Comparison of ENCODE assay signal across 9 cellular contexts in the genomic region with DNA sequence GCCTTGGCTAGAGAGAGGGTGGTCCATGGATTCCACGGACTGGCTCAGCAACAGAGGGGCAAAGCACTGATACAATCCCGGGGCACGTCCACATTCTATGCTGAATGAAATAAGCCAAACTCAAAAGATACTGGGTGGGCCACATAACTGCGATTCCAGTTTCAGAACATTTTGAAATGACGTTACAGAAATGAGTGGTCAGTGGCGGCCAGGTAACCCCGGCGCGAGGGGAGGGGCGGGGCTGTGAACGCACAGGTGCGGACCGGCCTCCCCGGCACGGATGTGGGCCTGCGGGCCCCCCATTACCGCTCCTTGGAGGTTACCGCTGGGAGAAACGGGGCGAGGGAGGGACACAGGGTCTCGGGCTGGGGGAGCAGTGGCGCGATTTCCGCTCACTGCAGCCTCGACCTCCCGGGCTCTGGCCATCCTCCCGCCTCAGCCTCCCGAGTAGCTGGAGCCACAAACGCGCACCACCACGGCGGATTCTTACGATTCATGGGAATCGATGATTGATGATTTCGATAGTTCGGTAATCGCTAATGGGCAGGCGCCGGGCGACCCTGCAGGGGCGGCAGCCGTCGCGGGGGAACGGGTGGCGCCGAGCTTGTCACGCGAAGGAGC. TPM values are rescaled to one million over a fixed set of nuclear protein-coding genes. Genes with fewer than 3 reads are reported as not detected.
DNase-seq lines count a peak whose midpoint lies in the region; ATAC-seq and TF ChIP-seq lines count a peak whose summit lies in the region.
"Had no signal": no experiment of that assay in that cellular context is flagged by ENCODE, and none has a peak within 500 bp of the region (broad histone marks: within the 10 kb centered on the region; RNA-seq: fewer than 3 reads in every experiment).

No MANE protein-coding gene starts in this region.

- intact Hi-C loops in aorta (cut with DNase I), result loop anchor here in 1 of 2 donors (5.0 kb wide), 1 partner anchor 45 kb away; a partner anchor contains a TSS

- peaks cover 2% of the 10 kb centered on the region for H3K36me3 Mint-ChIP-seq in memory B cell

- H3K4me3 ChIP-seq in GM06990 (replicated peaks; ENCODE audit: low read depth, low read length), result peak overlapping the region; percentile 90
- peak overlapping the region; percentile 52 to 80 for H3K4me3 ChIP-seq in aorta (ENCODE audit: low read length in 2 of 2)

- peak overlapping the region; percentile 94 for H3K4me3 Mint-ChIP-seq in memory B cell

- H3K36me3 ChIP-seq in GM06990 (ENCODE audit: control insufficient read depth, insufficient read depth, low read length) (peaks cover 14% of the 10 kb centered on the region), aorta (ENCODE audit: control insufficient read depth in 1 of 2, insufficient read depth in 2 of 2, low read length in 1 of 2) (no peaks in the 10 kb centered on the region)

- H3K9me3 Mint-ChIP-seq in memory B cell, result no peaks in the 10 kb centered on the region

- peak overlapping the region; percentile 94 for H3K27ac Mint-ChIP-seq in memory B cell

- H3K27me3 Mint-ChIP-seq in memory B cell, result no peaks in the 10 kb centered on the region

- H3K27ac ChIP-seq in aorta (ENCODE audit: low read depth in 1 of 2, low read length in 2 of 2), result no peak overlapping the region

- peaks cover 20% of the 10 kb centered on the region for H3K4me1 Mint-ChIP-seq in memory B cell

- WGBS in aorta, 2 donors, result 1% methylated on average over 46 to 49 of the region's 49 CpGs

- ATAC-seq in HG03354 (IDR thresholded peaks at IDR 0.05; ENCODE audit: poor library complexity, severe bottlenecking, unreplicated experiment) (peak; percentile 11), memory B cell (ENCODE audit: low read depth) (no peak), aorta (ENCODE audit: low FRiP score) (no peak)

- no peaks in the 10 kb centered on the region for H3K4me1 ChIP-seq in aorta (ENCODE audit: control insufficient read depth in 1 of 2, insufficient read depth in 2 of 2, low read length in 2 of 2)

- TF ChIP-seq CTCF in GM06990 (IDR thresholded peaks at IDR 0.05; ENCODE audit: insufficient read depth, low read length, poor library complexity, severe bottlenecking), result no peak

- H3K27me3 ChIP-seq in GM06990 (replicated peaks; ENCODE audit: control insufficient read depth, insufficient read depth, low read length) (no peaks in the 10 kb centered on the region), aorta (ENCODE audit: control insufficient read depth in 1 of 2, insufficient read depth in 2 of 2, low read length in 1 of 2) (no peaks in the 10 kb centered on the region)

- H3K9me3 ChIP-seq in aorta (ENCODE audit: control insufficient read depth, low read length), result no peaks in the 10 kb centered on the region

- peak; percentile 51 for DNase-seq in GM06990 (ENCODE audit: extremely low read depth, insufficient read length)
- DNase-seq in astrocyte of the hippocampus (ENCODE audit: low read depth, low spot score), result peak; percentile 30
- no peak for DNase-seq in memory B cell (ENCODE audit: low spot score in 2 of 2)
- peak; percentile 40 to 75 for DNase-seq in aorta
- DNase-seq in effector CD8-positive, alpha-beta T cell (lab: John Stamatoyannopoulos, UW), result no peak
- DNase-seq in dedifferentiated amniotic fluid mesenchymal stem cell (ENCODE audit: extremely low spot score), result no peak
- no peak for DNase-seq in HuH-7 (ENCODE audit: low spot score)

RNA-seq across cellular contexts. Expression of a gene that starts 0.6 kb away (rescaled TPM):
- total RNA-seq in aorta, result 10 to 100 TPM; 26.0 to 26.6 TPM
- polyA plus RNA-seq in aorta, result 10 to 100 TPM; 19.8 to 57.6 TPM

RNA-seq across cellular contexts. Expression of a gene that starts 11.5 kb away (rescaled TPM):
- 100 to 1,000 TPM in 1 of 2 donors, 10 to 100 TPM in 1; 79.2 to 148 TPM for total RNA-seq in aorta
- polyA plus RNA-seq in aorta, result 100 to 1,000 TPM in 1 of 2 donors, 10 to 100 TPM in 1; 99.0 to 107 TPM

RNA-seq across cellular contexts. Expression of a gene that starts 24.0 kb away (rescaled TPM):
- total RNA-seq in aorta, result not detected
- not detected for polyA plus RNA-seq in aorta
- total RNA-seq: T-helper 1 cell treated with Interleukin-12 subunit alpha and Interleukin-12 subunit beta and Interleukin-4 antibody, amounts not matched to agents 30 ng/mL and 1 ng/mL, for 36 hours had no signal

RNA-seq across cellular contexts. Expression of a gene that starts 24.0 kb away (rescaled TPM):
- under 1 TPM; 0.27 to 0.71 TPM for total RNA-seq in aorta
- polyA plus RNA-seq in aorta, result 1 to 10 TPM in 1 of 2 donors, not detected in 1; 1.6 TPM

RNA-seq across cellular contexts. Expression of a gene that starts 43.9 kb away (rescaled TPM):
- 10 to 100 TPM; 18.0 to 39.4 TPM for total RNA-seq in aorta
- polyA plus RNA-seq in aorta, result 10 to 100 TPM; 16.2 to 27.4 TPM

Comparison
In these comparisons a context has a peak if more than half of its experiments do, and no peak if none do; other contexts are left out.
1. DNase-seq: peak in GM06990 (single experiment), astrocyte of the hippocampus (single experiment) and aorta (2 of 2); none in memory B cell (0 of 2), effector CD8-positive, alpha-beta T cell (single experiment), dedifferentiated amniotic fluid mesenchymal stem cell (single experiment) and HuH-7 (single experiment).